ENCODE assay signal across 1 cellular context in genomic region chr13:40784540-40784939, GRCh38.
A peak's percentile ranks its signal among the peaks of the same experiment; 100 is the strongest.
TF ChIP-seq lines count a peak whose summit lies in the region.

No MANE protein-coding gene starts in this region.

TF ChIP-seq in HepG2, 621 proteins besides CTCF, POLR2A, EP300 and RAD21 (continued from another document):
- TF ChIP-seq CREB1 (IDR thresholded peaks at IDR 0.05) (no peak), CREB1 (CRISPR knock-in tag; IDR thresholded peaks at IDR 0.05) (0 out of 2 replicates have a peak, but pooled peaks have one; percentile 17), NCOA1 (CRISPR knock-in tag; IDR thresholded peaks at IDR 0.05) (no peak), GABPA (IDR thresholded peaks at IDR 0.05; ENCODE audit: low read depth, low read length) (no peak), GABPA (CRISPR knock-in tag; IDR thresholded peaks at IDR 0.05; ENCODE audit: low read depth) (peak; percentile 36; the same call in 1 of the 2 replicates), TCF7 (IDR thresholded peaks at IDR 0.05; ENCODE audit: low read depth) (0 out of 2 replicates have a peak, but pooled peaks have one; percentile 13), ZBTB38 (CRISPR knock-in tag; IDR thresholded peaks at IDR 0.05) (peak; percentile 63; the same call in 1 of the 2 replicates), TEAD3 (CRISPR knock-in tag; optimal IDR thresholded peaks at IDR 0.05; ENCODE audit: borderline replicate concordance) (peak; percentile 21), RARA (CRISPR knock-in tag; IDR thresholded peaks at IDR 0.05) (0 out of 2 replicates have a peak, but pooled peaks have one; percentile 25)
